1 cellular context compared by ENCODE assay signal in genomic region chr19:12527034-12527836, GRCh38.
TF ChIP-seq lines count a peak whose summit lies in the region.

No MANE protein-coding gene starts in this region.

TF ChIP-seq in K562, 482 proteins besides CTCF, POLR2A, EP300 and RAD21 (continued from another document and continues in another):
- TF ChIP-seq SRSF7 (optimal IDR thresholded peaks at IDR 0.05; ENCODE audit: low read depth, low read length) (no peak), CLOCK (CRISPR knock-in tag; IDR thresholded peaks at IDR 0.05; ENCODE audit: borderline replicate concordance) (no peak), ATF3 (IDR thresholded peaks at IDR 0.05) (no peak), ATF3 (CRISPR knock-in tag; conservative IDR thresholded peaks at IDR 0.05) (no peak), MYNN (IDR thresholded peaks at IDR 0.05) (no peak), MYNN (CRISPR knock-in tag; IDR thresholded peaks at IDR 0.05) (no peak), POLR3A (IDR thresholded peaks at IDR 0.05; ENCODE audit: borderline replicate concordance, extremely low read depth, insufficient read depth, insufficient read length) (no peak), MBD2 (IDR thresholded peaks at IDR 0.05; ENCODE audit: borderline replicate concordance, low read depth) (no peak), IRF2 (CRISPR knock-in tag; IDR thresholded peaks at IDR 0.05) (no peak), CUX1 (CRISPR knock-in tag; IDR thresholded peaks at IDR 0.05) (no peak), NCOA1 (IDR thresholded peaks at IDR 0.05; ENCODE audit: low read depth) (no peak), ARNT (IDR thresholded peaks at IDR 0.05) (peak in 1 of 2 experiments; percentile 84; a peak in 1 of 4 replicates), NR2F6 (CRISPR knock-in tag; IDR thresholded peaks at IDR 0.05) (no peak), ZNF12 (CRISPR knock-in tag; IDR thresholded peaks at IDR 0.05) (no peak), ESRRA (IDR thresholded peaks at IDR 0.05; ENCODE audit: borderline replicate concordance, low read depth) (no peak), MTF1 (CRISPR knock-in tag; IDR thresholded peaks at IDR 0.05; ENCODE audit: borderline replicate concordance) (no peak), ZNF232 (CRISPR knock-in tag; IDR thresholded peaks at IDR 0.05) (no peak), MTA1 (IDR thresholded peaks at IDR 0.05; ENCODE audit: borderline replicate concordance) (0 out of 2 replicates have a peak, but pooled peaks have one; percentile 25), ZNF318 (IDR thresholded peaks at IDR 0.05; ENCODE audit: borderline replicate concordance in 1 of 2, low read depth in 1 of 2) (peak in 1 of 2 experiments; percentile 42; a peak in 1 of 4 replicates), HNRNPH1 (optimal IDR thresholded peaks at IDR 0.05; ENCODE audit: low read depth, low read length) (no peak), ZNF589 (CRISPR knock-in tag; IDR thresholded peaks at IDR 0.05; ENCODE audit: low read depth) (no peak), CBX3 (IDR thresholded peaks at IDR 0.05; ENCODE audit: borderline replicate concordance in 1 of 2, low read length in 2 of 2) (peak; percentile 52 to 99), ILF3 (IDR thresholded peaks at IDR 0.05; ENCODE audit: borderline replicate concordance) (no peak), BHLHE40 (IDR thresholded peaks at IDR 0.05; ENCODE audit: low read length) (no peak)
- TF ChIP-seq, protein P1, sequence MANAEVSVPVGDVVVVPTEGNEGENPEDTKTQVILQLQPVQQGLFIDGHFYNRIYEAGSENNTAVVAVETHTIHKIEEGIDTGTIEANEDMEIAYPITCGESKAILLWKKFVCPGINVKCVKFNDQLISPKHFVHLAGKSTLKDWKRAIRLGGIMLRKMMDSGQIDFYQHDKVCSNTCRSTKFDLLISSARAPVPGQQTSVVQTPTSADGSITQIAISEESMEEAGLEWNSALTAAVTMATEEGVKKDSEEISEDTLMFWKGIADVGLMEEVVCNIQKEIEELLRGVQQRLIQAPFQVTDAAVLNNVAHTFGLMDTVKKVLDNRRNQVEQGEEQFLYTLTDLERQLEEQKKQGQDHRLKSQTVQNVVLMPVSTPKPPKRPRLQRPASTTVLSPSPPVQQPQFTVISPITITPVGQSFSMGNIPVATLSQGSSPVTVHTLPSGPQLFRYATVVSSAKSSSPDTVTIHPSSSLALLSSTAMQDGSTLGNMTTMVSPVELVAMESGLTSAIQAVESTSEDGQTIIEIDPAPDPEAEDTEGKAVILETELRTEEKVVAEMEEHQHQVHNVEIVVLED (CRISPR knock-in tag; IDR thresholded peaks at IDR 0.05), result no peak
- TF ChIP-seq, protein P2, sequence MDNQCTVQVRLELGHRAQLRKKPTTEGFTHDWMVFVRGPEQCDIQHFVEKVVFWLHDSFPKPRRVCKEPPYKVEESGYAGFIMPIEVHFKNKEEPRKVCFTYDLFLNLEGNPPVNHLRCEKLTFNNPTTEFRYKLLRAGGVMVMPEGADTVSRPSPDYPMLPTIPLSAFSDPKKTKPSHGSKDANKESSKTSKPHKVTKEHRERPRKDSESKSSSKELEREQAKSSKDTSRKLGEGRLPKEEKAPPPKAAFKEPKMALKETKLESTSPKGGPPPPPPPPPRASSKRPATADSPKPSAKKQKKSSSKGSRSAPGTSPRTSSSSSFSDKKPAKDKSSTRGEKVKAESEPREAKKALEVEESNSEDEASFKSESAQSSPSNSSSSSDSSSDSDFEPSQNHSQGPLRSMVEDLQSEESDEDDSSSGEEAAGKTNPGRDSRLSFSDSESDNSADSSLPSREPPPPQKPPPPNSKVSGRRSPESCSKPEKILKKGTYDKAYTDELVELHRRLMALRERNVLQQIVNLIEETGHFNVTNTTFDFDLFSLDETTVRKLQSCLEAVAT (IDR thresholded peaks at IDR 0.05), result peak in 1 of 2 experiments; percentile 63; a peak in 1 of 4 replicates
- TF ChIP-seq, protein P3, sequence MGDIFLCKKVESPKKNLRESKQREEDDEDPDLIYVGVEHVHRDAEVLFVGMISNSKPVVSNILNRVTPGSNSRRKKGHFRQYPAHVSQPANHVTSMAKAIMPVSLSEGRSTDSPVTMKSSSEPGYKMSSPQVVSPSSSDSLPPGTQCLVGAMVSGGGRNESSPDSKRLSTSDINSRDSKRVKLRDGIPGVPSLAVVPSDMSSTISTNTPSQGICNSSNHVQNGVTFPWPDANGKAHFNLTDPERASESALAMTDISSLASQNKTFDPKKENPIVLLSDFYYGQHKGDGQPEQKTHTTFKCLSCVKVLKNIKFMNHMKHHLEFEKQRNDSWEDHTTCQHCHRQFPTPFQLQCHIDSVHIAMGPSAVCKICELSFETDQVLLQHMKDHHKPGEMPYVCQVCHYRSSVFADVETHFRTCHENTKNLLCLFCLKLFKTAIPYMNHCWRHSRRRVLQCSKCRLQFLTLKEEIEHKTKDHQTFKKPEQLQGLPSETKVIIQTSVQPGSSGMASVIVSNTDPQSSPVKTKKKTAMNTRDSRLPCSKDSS (IDR thresholded peaks at IDR 0.05; ENCODE audit: low read depth, partially characterized antibody), result peak; percentile 99
